Comparison of ENCODE assay signal across 1 cellular context in genomic region chr2:98734823-98735260, GRCh38.
TF ChIP-seq lines count a peak whose summit lies in the region.

No MANE protein-coding gene starts in this region.

TF ChIP-seq in SK-N-SH, 30 proteins besides CTCF, POLR2A, EP300 and RAD21 (continued from another document):
- TF ChIP-seq, protein P1, sequence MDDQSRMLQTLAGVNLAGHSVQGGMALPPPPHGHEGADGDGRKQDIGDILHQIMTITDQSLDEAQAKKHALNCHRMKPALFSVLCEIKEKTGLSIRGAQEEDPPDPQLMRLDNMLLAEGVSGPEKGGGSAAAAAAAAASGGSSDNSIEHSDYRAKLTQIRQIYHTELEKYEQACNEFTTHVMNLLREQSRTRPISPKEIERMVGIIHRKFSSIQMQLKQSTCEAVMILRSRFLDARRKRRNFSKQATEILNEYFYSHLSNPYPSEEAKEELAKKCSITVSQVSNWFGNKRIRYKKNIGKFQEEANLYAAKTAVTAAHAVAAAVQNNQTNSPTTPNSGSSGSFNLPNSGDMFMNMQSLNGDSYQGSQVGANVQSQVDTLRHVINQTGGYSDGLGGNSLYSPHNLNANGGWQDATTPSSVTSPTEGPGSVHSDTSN (IDR thresholded peaks at IDR 0.05) = no peak
- TF ChIP-seq TCF12 (IDR thresholded peaks at IDR 0.05) = no peak
- no peak for TF ChIP-seq RFX5 (IDR thresholded peaks at IDR 0.05; ENCODE audit: low read length)
- no peak for TF ChIP-seq RXRA (IDR thresholded peaks at IDR 0.05; ENCODE audit: borderline replicate concordance, low read depth)
- TF ChIP-seq, protein P2, sequence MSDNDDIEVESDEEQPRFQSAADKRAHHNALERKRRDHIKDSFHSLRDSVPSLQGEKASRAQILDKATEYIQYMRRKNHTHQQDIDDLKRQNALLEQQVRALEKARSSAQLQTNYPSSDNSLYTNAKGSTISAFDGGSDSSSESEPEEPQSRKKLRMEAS (IDR thresholded peaks at IDR 0.05; ENCODE audit: low read depth) = no peak
- no peak for TF ChIP-seq NFIC (IDR thresholded peaks at IDR 0.05; ENCODE audit: borderline replicate concordance)
- no peak for TF ChIP-seq GABPA (IDR thresholded peaks at IDR 0.05; ENCODE audit: low read depth)
- TF ChIP-seq POLR2AphosphoS5 (IDR thresholded peaks at IDR 0.05; ENCODE audit: low read depth, low read length) = no peak
- no peak for TF ChIP-seq MEF2A (IDR thresholded peaks at IDR 0.05; ENCODE audit: borderline replicate concordance, low read depth)
